20 cellular contexts compared by ENCODE assay signal in genomic region chr1:188343914-188344313, GRCh38.
"Had no signal": no experiment of that assay in that cellular context is flagged by ENCODE, and none has a peak within 500 bp of the region (broad histone marks: within the 10 kb centered on the region; RNA-seq: fewer than 3 reads in every experiment).

No MANE protein-coding gene starts in this region.

- H3K9me3 Mint-ChIP-seq: memory B cell had no signal

- H3K4me3 ChIP-seq: esophagus squamous epithelium, mucosa of descending colon, prostate gland, right atrium auricular region, skin epidermis, suprapubic skin, transverse colon, vagina had no signal

- H3K27me3 Mint-ChIP-seq: activated B cell treated with CpG ODN at 0.5 μM for 24 hours; activated CD4-positive, alpha-beta memory T cell treated with anti-CD3 and anti-CD28 coated beads, Interleukin-2, amount 10 ng/mL, durations not matched to agents 7 days and 5 days; activated CD8-positive, alpha-beta memory T cell treated with anti-CD3 and anti-CD28 coated beads, Interleukin-2, amount 10 ng/mL, durations not matched to agents 7 days and 5 days; activated naive CD8-positive, alpha-beta T cell; memory B cell; naive thymus-derived CD8-positive, alpha-beta T cell; stimulated activated naive CD8-positive, alpha-beta T cell treated with anti-CD3 and anti-CD28 coated beads, Interleukin-15, amount 100 ng/mL, for 72 hours had no signal

- H3K4me1 Mint-ChIP-seq: activated B cell treated with CpG ODN at 0.5 μM for 24 hours; activated CD4-positive, alpha-beta memory T cell treated with anti-CD3 and anti-CD28 coated beads, Interleukin-2, amount 10 ng/mL, durations not matched to agents 7 days and 5 days; activated CD8-positive, alpha-beta memory T cell treated with anti-CD3 and anti-CD28 coated beads, Interleukin-2, amount 10 ng/mL, durations not matched to agents 7 days and 5 days; memory B cell; naive thymus-derived CD8-positive, alpha-beta T cell; stimulated activated naive CD8-positive, alpha-beta T cell treated with anti-CD3 and anti-CD28 coated beads, Interleukin-15, amount 100 ng/mL, for 72 hours had no signal

- H3K27me3 ChIP-seq: esophagus squamous epithelium, right atrium auricular region, suprapubic skin, transverse colon, vagina had no signal

- H3K36me3 ChIP-seq: esophagus squamous epithelium, prostate gland, right atrium auricular region, suprapubic skin, transverse colon, vagina had no signal

- ATAC-seq: activated CD8-positive, alpha-beta memory T cell treated with anti-CD3 and anti-CD28 coated beads, Interleukin-2, amount 10 ng/mL, durations not matched to agents 7 days and 5 days; mucosa of descending colon; naive thymus-derived CD8-positive, alpha-beta T cell; stimulated activated naive CD8-positive, alpha-beta T cell treated with anti-CD3 and anti-CD28 coated beads, Interleukin-15, amount 100 ng/mL, for 72 hours had no signal

- H3K4me1 ChIP-seq: esophagus squamous epithelium, prostate gland, right atrium auricular region, suprapubic skin, transverse colon, vagina had no signal

- DNase-seq: activated B cell treated with CpG ODN at 0.5 μM for 24 hours; activated CD4-positive, alpha-beta memory T cell treated with anti-CD3 and anti-CD28 coated beads, Interleukin-2, amount 10 ng/mL, durations not matched to agents 7 days and 5 days; activated CD4-positive, alpha-beta T cell treated with anti-CD3 and anti-CD28 coated beads for 4 hours; activated CD8-positive, alpha-beta memory T cell treated with anti-CD3 and anti-CD28 coated beads, Interleukin-2, amount 10 ng/mL, durations not matched to agents 7 days and 5 days; effector CD4-positive, alpha-beta T cell; esophagus squamous epithelium; mucosa of descending colon; naive thymus-derived CD8-positive, alpha-beta T cell; stimulated activated CD4-positive, alpha-beta T cell treated with anti-CD3 and anti-CD28 coated beads, Interleukin-15, amount 100 ng/mL, for 24 hours; stimulated activated CD4-positive, alpha-beta T cell treated with anti-CD3 and anti-CD28 coated beads, Interleukin-2, amount 100 ng/mL, for 48 hours; stimulated activated naive CD8-positive, alpha-beta T cell treated with anti-CD3 and anti-CD28 coated beads, Interleukin-15, amount 100 ng/mL, for 72 hours; T-helper 9 cell; transverse colon had no signal

- H3K27ac Mint-ChIP-seq: activated B cell treated with CpG ODN at 0.5 μM for 24 hours; activated CD4-positive, alpha-beta memory T cell treated with anti-CD3 and anti-CD28 coated beads, Interleukin-2, amount 10 ng/mL, durations not matched to agents 7 days and 5 days; activated CD8-positive, alpha-beta memory T cell treated with anti-CD3 and anti-CD28 coated beads, Interleukin-2, amount 10 ng/mL, durations not matched to agents 7 days and 5 days; activated naive CD8-positive, alpha-beta T cell; memory B cell; naive thymus-derived CD8-positive, alpha-beta T cell; stimulated activated naive CD8-positive, alpha-beta T cell treated with anti-CD3 and anti-CD28 coated beads, Interleukin-15, amount 100 ng/mL, for 72 hours had no signal

- H3K27ac ChIP-seq: esophagus squamous epithelium, prostate gland, right atrium auricular region, skin epidermis, suprapubic skin, transverse colon, vagina had no signal

- H3K9me3 ChIP-seq: esophagus squamous epithelium, prostate gland, transverse colon, vagina had no signal

- H3K36me3 Mint-ChIP-seq: activated CD8-positive, alpha-beta memory T cell treated with anti-CD3 and anti-CD28 coated beads, Interleukin-2, amount 10 ng/mL, durations not matched to agents 7 days and 5 days; activated naive CD8-positive, alpha-beta T cell; memory B cell; naive thymus-derived CD8-positive, alpha-beta T cell had no signal

- H3K4me3 Mint-ChIP-seq: activated B cell treated with CpG ODN at 0.5 μM for 24 hours; activated CD4-positive, alpha-beta memory T cell treated with anti-CD3 and anti-CD28 coated beads, Interleukin-2, amount 10 ng/mL, durations not matched to agents 7 days and 5 days; activated CD8-positive, alpha-beta memory T cell treated with anti-CD3 and anti-CD28 coated beads, Interleukin-2, amount 10 ng/mL, durations not matched to agents 7 days and 5 days; activated naive CD8-positive, alpha-beta T cell; memory B cell; naive thymus-derived CD8-positive, alpha-beta T cell; stimulated activated naive CD8-positive, alpha-beta T cell treated with anti-CD3 and anti-CD28 coated beads, Interleukin-15, amount 100 ng/mL, for 72 hours had no signal
